In the genomic region with DNA sequence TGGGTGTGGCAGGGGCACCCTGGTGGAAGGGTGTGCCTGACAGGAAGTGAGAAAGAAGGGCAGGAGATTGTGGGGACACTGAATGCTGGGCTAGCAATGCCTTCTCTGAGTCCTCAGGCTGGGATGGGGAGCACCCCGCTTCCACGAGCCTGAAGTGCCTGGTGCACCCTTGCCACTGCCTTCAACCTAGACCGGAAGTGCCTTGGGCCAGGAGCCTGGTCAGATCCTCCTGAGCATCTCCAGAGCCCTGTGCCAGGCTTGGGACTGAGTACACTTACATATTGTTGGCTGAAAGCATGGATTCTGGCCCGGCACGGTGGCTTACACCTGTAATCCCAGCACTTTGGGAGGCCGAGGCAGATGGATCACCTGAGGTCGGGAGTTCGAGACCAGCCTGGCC, we compare ENCODE assay signal across 17 cellular contexts.
"Had no signal": no experiment of that assay in that cellular context is flagged by ENCODE, and none has a peak within 500 bp of the region (broad histone marks: within the 10 kb centered on the region; RNA-seq: fewer than 3 reads in every experiment).

No MANE protein-coding gene starts in this region.

- H3K27me3 Mint-ChIP-seq: naive B cell had no signal

- H3K4me3 ChIP-seq: coronary artery, gastroesophageal sphincter, heart left ventricle, mucosa of descending colon, ovary, psoas muscle, SK-N-MC, thoracic aorta, upper lobe of left lung had no signal

- H3K4me3 Mint-ChIP-seq: activated T-helper 1 cell treated with anti-CD3 and anti-CD28 coated beads, Interleukin-12 subunit alpha, Interleukin-12 subunit beta, Interleukin-2, Interleukin-4 antibody, amounts not matched to agents 30 ng/mL and 10 ng/mL and 1 ng/mL, durations not matched to agents 14 hours and 24 hours and 36 hours; brain; naive B cell had no signal

- H3K27ac ChIP-seq: coronary artery, gastroesophageal sphincter, ovary, psoas muscle, SK-N-MC, thoracic aorta, upper lobe of left lung had no signal

- DNase-seq: activated CD4-positive, alpha-beta T cell treated with anti-CD3 and anti-CD28 coated beads, Interleukin-2, amount 50 U/mL, for 1 hour; activated CD4-positive, CD25-positive, alpha-beta regulatory T cell treated with anti-CD3 and anti-CD28 coated beads, Interleukin-2, amount 50 U/mL, for 72 hours; activated naive CD4-positive, alpha-beta T cell; activated T-cell treated with anti-CD3 and anti-CD28 coated beads for 4 hours; heart left ventricle; mesenchymal stem cell; mucosa of descending colon; naive B cell; ovary; psoas muscle; upper lobe of left lung had no signal

- H3K36me3 ChIP-seq: gastroesophageal sphincter, heart left ventricle, ovary, thoracic aorta, upper lobe of left lung had no signal

- ATAC-seq: gastroesophageal sphincter, mucosa of descending colon had no signal

- H3K9me3 ChIP-seq: gastroesophageal sphincter, heart left ventricle, mucosa of descending colon, ovary, psoas muscle, thoracic aorta, upper lobe of left lung had no signal

- H3K4me1 ChIP-seq: gastroesophageal sphincter had no signal

- H3K4me1 Mint-ChIP-seq: brain had no signal

- H3K27me3 ChIP-seq: gastroesophageal sphincter, heart left ventricle, ovary, upper lobe of left lung had no signal

- H3K27ac Mint-ChIP-seq: activated T-helper 1 cell treated with anti-CD3 and anti-CD28 coated beads, Interleukin-12 subunit alpha, Interleukin-12 subunit beta, Interleukin-2, Interleukin-4 antibody, amounts not matched to agents 30 ng/mL and 10 ng/mL and 1 ng/mL, durations not matched to agents 14 hours and 24 hours and 36 hours had no signal

- H3K36me3 Mint-ChIP-seq: brain, naive B cell had no signal

- H3K9me3 Mint-ChIP-seq: brain, naive B cell had no signal
